In the genomic region with DNA sequence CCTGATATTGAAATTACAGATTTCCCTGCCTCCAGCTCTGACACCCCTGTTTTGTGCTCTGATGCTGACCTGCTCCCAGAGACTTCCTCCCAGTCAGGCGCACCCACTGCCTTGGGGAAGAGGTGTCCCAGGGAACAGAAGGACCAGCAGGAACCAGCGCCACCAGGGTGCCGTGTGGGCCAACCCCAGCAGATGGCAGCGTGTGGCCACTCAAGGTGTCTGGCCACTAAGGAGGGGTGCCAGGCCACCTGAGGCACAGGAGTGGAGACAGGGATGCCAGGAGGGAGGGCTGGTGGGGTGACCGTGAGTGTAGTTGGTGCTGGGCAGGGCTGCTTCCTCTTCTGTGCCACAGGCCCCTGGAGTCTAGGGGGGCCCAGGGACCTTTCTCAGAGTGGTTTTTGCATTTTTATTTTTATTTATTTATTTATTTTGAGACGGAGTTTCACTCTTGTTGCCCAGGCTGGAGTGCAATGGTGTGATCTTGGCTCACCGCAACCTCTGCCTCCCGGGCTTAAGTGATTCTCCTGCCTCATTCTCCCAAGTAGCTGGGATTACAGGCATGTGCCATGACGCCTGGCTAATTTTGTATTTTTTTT, we compare ENCODE assay signal across 8 cellular contexts. TPM values are rescaled to one million over a fixed set of nuclear protein-coding genes. Genes with fewer than 3 reads are reported as not detected.
DNase-seq lines count a peak whose midpoint lies in the region; TF ChIP-seq lines count a peak whose summit lies in the region.

No MANE protein-coding gene starts in this region.

- no peak overlapping the region for H3K4me3 Mint-ChIP-seq in glutamatergic neuron (ENCODE audit: unreplicated experiment)

- H3K4me1 ChIP-seq in HEK293 (ENCODE audit: control insufficient read depth, insufficient read depth, low read length) (no peaks in the 10 kb centered on the region), OCI-LY3 (ENCODE audit: low read length) (no peaks in the 10 kb centered on the region)

- H3K27me3 ChIP-seq in OCI-LY3 (ENCODE audit: low read depth, low read length): no peaks in the 10 kb centered on the region

- H4K20me1 ChIP-seq in OCI-LY3 (ENCODE audit: insufficient read depth, low read length): no peaks in the 10 kb centered on the region

- H3K36me3 Mint-ChIP-seq in glutamatergic neuron (ENCODE audit: unreplicated experiment): no peaks in the 10 kb centered on the region

- H3K4me3 ChIP-seq in HEK293 (ENCODE audit: low read depth, low read length) (no peak overlapping the region), OCI-LY3 (ENCODE audit: low read length) (no peak overlapping the region)

- no peak overlapping the region for H2AFZ ChIP-seq in OCI-LY3 (ENCODE audit: low read depth, low read length)

- no peaks in the 10 kb centered on the region for H3K79me2 ChIP-seq in OCI-LY3 (ENCODE audit: low read length)

- H3K36me3 ChIP-seq in HEK293 (ENCODE audit: control insufficient read depth in 2 of 2, insufficient read depth in 1 of 2, low read length in 2 of 2) (no peaks in the 10 kb centered on the region), OCI-LY3 (replicated peaks; ENCODE audit: low read depth, low read length) (no peaks in the 10 kb centered on the region)

- no peaks in the 10 kb centered on the region for H3K27me3 Mint-ChIP-seq in glutamatergic neuron (ENCODE audit: unreplicated experiment)

- CTCF ChIA-PET in HEK293 (lab: Yijun Ruan, JAX): interaction anchor here (0.6 to 6.5 kb wide), 16 partner anchors 10 to 448 kb away, joined by 3 to 139 read pairs (median 4); no protein-coding TSS in a partner anchor

- TF ChIP-seq CTCF in HEK293 (tag by site-specific recombination; IDR thresholded peaks at IDR 0.05) (peak; percentile 95), OCI-LY3 (IDR thresholded peaks at IDR 0.05; ENCODE audit: low read depth, low read length) (peak; percentile 49), glutamatergic neuron (IDR thresholded peaks at IDR 0.05; ENCODE audit: partially characterized antibody, unreplicated experiment) (peak; percentile 28)

- POLR2A ChIA-PET in HEK293 (lab: Yijun Ruan, JAX): interaction anchor here (0.6 to 0.7 kb wide), 2 partner anchors 23 to 25 kb away, joined by 3 to 4 read pairs; no protein-coding TSS in a partner anchor

- H3K4me1 Mint-ChIP-seq in glutamatergic neuron (ENCODE audit: low read depth, unreplicated experiment): no peaks in the 10 kb centered on the region

- H3K9me3 Mint-ChIP-seq in glutamatergic neuron (ENCODE audit: unreplicated experiment): peaks cover 2% of the 10 kb centered on the region

- no peak overlapping the region for H3K27ac Mint-ChIP-seq in glutamatergic neuron (ENCODE audit: unreplicated experiment)

- H3K9me3 ChIP-seq in HEK293 (ENCODE audit: control insufficient read depth, insufficient read depth, low read depth, low read length) (no peaks in the 10 kb centered on the region), OCI-LY3 (ENCODE audit: insufficient read depth, low read length) (no peaks in the 10 kb centered on the region)

- H3K9ac ChIP-seq in OCI-LY3 (ENCODE audit: low read length): no peak overlapping the region

- no peak overlapping the region for H3K4me2 ChIP-seq in OCI-LY3 (ENCODE audit: low read length)

- H3K27ac ChIP-seq in HEK293 (ENCODE audit: extremely low read depth, low read depth, low read length) (no peak overlapping the region), OCI-LY3 (ENCODE audit: low read length) (no peak overlapping the region)

- DNase-seq in DMS53 (lab: John Stamatoyannopoulos, UW) (peak; percentile 87), activated T-helper 1 cell treated with Interleukin-2 at 50 U/mL for 16 hours (ENCODE audit: low read depth) (peak; percentile 27), glutamatergic neuron (peak; percentile 75), renal cortical epithelial cell (ENCODE audit: low read depth) (peak; percentile 42), epidermal melanocyte (ENCODE audit: insufficient read length, low spot score) (no peak), COLO829 (ENCODE audit: low spot score) (no peak)

TF ChIP-seq in HEK293, 187 proteins besides CTCF, POLR2A, EP300 and RAD21:
- TF ChIP-seq ZNF514 (tag by site-specific recombination; IDR thresholded peaks at IDR 0.05) (no peak), PATZ1 (tag by site-specific recombination; IDR thresholded peaks at IDR 0.05) (0 out of 2 replicates have a peak, but pooled peaks have one; percentile 44), ZIC2 (tag by site-specific recombination; IDR thresholded peaks at IDR 0.05) (peak; percentile 83), ZBTB10 (tag by site-specific recombination; IDR thresholded peaks at IDR 0.05) (0 out of 2 replicates have a peak, but pooled peaks have one; percentile 33), ZNF221 (tag by site-specific recombination; IDR thresholded peaks at IDR 0.05; ENCODE audit: borderline replicate concordance) (no peak), ZNF654 (tag by site-specific recombination; IDR thresholded peaks at IDR 0.05; ENCODE audit: low read depth) (peak; percentile 84), ZBTB48 (tag by site-specific recombination; IDR thresholded peaks at IDR 0.05) (0 out of 2 replicates have a peak, but pooled peaks have one; percentile 24), ZEB2 (tag by site-specific recombination; IDR thresholded peaks at IDR 0.05) (0 out of 2 replicates have a peak, but pooled peaks have one; percentile 30), SCRT2 (tag by site-specific recombination; IDR thresholded peaks at IDR 0.05) (peak; percentile 60)
- TF ChIP-seq, protein P1, sequence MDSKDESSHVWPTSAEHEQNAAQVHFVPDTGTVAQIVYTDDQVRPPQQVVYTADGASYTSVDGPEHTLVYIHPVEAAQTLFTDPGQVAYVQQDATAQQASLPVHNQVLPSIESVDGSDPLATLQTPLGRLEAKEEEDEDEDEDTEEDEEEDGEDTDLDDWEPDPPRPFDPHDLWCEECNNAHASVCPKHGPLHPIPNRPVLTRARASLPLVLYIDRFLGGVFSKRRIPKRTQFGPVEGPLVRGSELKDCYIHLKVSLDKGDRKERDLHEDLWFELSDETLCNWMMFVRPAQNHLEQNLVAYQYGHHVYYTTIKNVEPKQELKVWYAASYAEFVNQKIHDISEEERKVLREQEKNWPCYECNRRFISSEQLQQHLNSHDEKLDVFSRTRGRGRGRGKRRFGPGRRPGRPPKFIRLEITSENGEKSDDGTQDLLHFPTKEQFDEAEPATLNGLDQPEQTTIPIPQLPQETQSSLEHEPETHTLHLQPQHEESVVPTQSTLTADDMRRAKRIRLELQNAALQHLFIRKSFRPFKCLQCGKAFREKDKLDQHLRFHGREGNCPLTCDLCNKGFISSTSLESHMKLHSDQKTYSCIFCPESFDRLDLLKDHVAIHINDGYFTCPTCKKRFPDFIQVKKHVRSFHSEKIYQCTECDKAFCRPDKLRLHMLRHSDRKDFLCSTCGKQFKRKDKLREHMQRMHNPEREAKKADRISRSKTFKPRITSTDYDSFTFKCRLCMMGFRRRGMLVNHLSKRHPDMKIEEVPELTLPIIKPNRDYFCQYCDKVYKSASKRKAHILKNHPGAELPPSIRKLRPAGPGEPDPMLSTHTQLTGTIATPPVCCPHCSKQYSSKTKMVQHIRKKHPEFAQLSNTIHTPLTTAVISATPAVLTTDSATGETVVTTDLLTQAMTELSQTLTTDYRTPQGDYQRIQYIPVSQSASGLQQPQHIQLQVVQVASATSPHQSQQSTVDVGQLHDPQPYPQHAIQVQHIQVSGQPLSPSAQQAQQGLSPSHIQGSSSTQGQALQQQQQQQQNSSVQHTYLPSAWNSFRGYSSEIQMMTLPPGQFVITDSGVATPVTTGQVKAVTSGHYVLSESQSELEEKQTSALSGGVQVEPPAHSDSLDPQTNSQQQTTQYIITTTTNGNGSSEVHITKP (tag by site-specific recombination; IDR thresholded peaks at IDR 0.05): peak; percentile 85
TF ChIP-seq in HEK293: peak in this region for 8.

RNA-seq across cellular contexts. Expression of gene TEX44, which starts 56.0 kb away (rescaled TPM):
- total RNA-seq in glutamatergic neuron (ENCODE audit: unreplicated experiment): not detected
- total RNA-seq in renal cortical epithelial cell: not detected in 2 replicates

RNA-seq across cellular contexts. Expression of gene PTMA, which starts 59.6 kb away (rescaled TPM):
- 948 TPM for total RNA-seq in glutamatergic neuron (ENCODE audit: unreplicated experiment)
- 594 and 977 TPM in 2 replicates for total RNA-seq in renal cortical epithelial cell

Comparison
In these comparisons a context has a peak if more than half of its experiments do, and no peak if none do; other contexts are left out.
1. DNase-seq: peak in DMS53 (single experiment), activated T-helper 1 cell treated with Interleukin-2 at 50 U/mL for 16 hours (single experiment), glutamatergic neuron (single experiment) and renal cortical epithelial cell (single experiment); none in epidermal melanocyte (single experiment) and COLO829 (single experiment).
2. CTCF ChIP-seq: peak in every context shown above with its lines; median percentile 95 in HEK293; 49 in OCI-LY3; 28 in glutamatergic neuron.